ENCODE assay signal across 22 cellular contexts in the genomic region with DNA sequence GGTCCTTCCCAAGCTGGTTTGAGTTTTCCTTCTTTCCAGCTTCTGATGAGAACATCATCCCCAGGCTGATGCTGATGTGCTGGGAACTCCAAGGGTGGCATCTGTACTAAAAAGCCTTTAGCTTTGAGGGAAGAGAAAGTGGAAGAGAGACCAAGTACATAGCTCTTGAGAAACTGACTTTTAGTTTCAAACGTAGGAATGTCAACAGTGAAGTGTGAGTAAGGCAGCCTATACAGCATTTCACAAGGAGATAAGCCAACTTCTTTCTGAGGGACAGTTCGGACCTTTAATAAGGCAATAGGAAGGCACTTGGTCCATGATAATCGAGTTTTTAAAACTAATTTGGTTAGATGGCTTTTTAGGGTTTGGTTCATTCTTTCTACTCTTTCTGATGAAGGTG.
"Had no signal": no experiment of that assay in that cellular context is flagged by ENCODE, and none has a peak within 500 bp of the region (broad histone marks: within the 10 kb centered on the region; RNA-seq: fewer than 3 reads in every experiment).

No MANE protein-coding gene starts in this region.

- H3K4me3 Mint-ChIP-seq: memory B cell; natural killer cell treated with Interleukin-12 subunit alpha and Interleukin-12 subunit beta and Interleukin-15 and Interleukin-18, amount 100 ng/mL, for 72 hours; stimulated activated memory B cell treated with anti-CD40 and anti-IgM and Interleukin-4, amounts not matched to agents 10 μg/mL and 1 μg/mL and 100 μg/mL, for 72 hours; stimulated activated naive CD8-positive, alpha-beta T cell treated with anti-CD3 and anti-CD28 coated beads, Interleukin-15, amount 100 ng/mL, for 72 hours had no signal

- H3K27ac ChIP-seq: colonic mucosa, gastroesophageal sphincter, left ventricle myocardium inferior, lower lobe of right lung, psoas muscle, spleen, testis, transverse colon had no signal

- H3K9me3 ChIP-seq: colonic mucosa, testis had no signal

- H3K27me3 ChIP-seq: colonic mucosa, gastroesophageal sphincter, spleen, testis, transverse colon had no signal

- H3K36me3 ChIP-seq: colonic mucosa, lower lobe of right lung had no signal

- H3K4me1 ChIP-seq: colonic mucosa, gastroesophageal sphincter, left ventricle myocardium inferior, lower lobe of right lung, psoas muscle, testis had no signal

- DNase-seq: cerebellar nuclear complex; colonic mucosa; effector CD4-positive, alpha-beta T cell; glutamatergic neuron; kidney; left cardiac atrium; left ventricle myocardium inferior; lower lobe of right lung; midbrain; psoas muscle; retina; spleen; stimulated activated CD4-positive, alpha-beta T cell treated with anti-CD3 and anti-CD28 coated beads, Interleukin-15, amount 100 ng/mL, for 24 hours; stimulated activated CD4-positive, alpha-beta T cell treated with anti-CD3 and anti-CD28 coated beads, Interleukin-1b, Interleukin-23, amount 100 ng/mL, for 48 hours; stimulated activated CD4-positive, alpha-beta T cell treated with anti-CD3 and anti-CD28 coated beads, Interleukin-4, amount 100 ng/mL, for 24 hours; stimulated activated naive CD8-positive, alpha-beta T cell treated with anti-CD3 and anti-CD28 coated beads, Interleukin-15, amount 100 ng/mL, for 72 hours; testis; transverse colon had no signal

- H3K4me3 ChIP-seq: colonic mucosa, gastroesophageal sphincter, left ventricle myocardium inferior, lower lobe of right lung, psoas muscle, spleen, testis, transverse colon had no signal

- H3K27me3 Mint-ChIP-seq: memory B cell; natural killer cell treated with Interleukin-12 subunit alpha and Interleukin-12 subunit beta and Interleukin-15 and Interleukin-18, amount 100 ng/mL, for 72 hours; stimulated activated memory B cell treated with anti-CD40 and anti-IgM and Interleukin-4, amounts not matched to agents 10 μg/mL and 1 μg/mL and 100 μg/mL, for 72 hours; stimulated activated naive CD8-positive, alpha-beta T cell treated with anti-CD3 and anti-CD28 coated beads, Interleukin-15, amount 100 ng/mL, for 72 hours had no signal

- H3K27ac Mint-ChIP-seq: memory B cell; natural killer cell treated with Interleukin-12 subunit alpha and Interleukin-12 subunit beta and Interleukin-15 and Interleukin-18, amount 100 ng/mL, for 72 hours; stimulated activated memory B cell treated with anti-CD40 and anti-IgM and Interleukin-4, amounts not matched to agents 10 μg/mL and 1 μg/mL and 100 μg/mL, for 72 hours; stimulated activated naive CD8-positive, alpha-beta T cell treated with anti-CD3 and anti-CD28 coated beads, Interleukin-15, amount 100 ng/mL, for 72 hours had no signal
